In the genomic region with DNA sequence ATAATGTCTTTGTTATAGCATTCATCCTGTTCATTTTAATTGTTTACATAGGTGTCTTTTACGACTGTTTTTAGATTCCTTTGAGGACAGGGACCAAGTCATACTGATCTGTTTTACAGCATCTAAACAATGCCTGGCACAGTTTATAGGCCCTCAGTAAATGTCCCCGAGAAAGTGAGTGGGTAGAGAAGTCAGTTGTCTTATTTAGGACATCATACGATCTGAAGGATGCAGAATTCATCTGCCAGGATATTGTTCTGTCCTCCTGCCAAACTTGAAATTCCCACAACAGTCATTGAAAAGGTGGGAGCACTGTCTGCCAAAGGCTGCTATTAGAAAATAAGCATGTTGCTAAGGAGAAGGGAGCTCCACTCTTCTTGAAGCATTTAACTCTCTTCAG, we compare ENCODE assay signal across 15 cellular contexts.
"Had no signal": no experiment of that assay in that cellular context is flagged by ENCODE, and none has a peak within 500 bp of the region (broad histone marks: within the 10 kb centered on the region; RNA-seq: fewer than 3 reads in every experiment).

No MANE protein-coding gene starts in this region.

- H3K4me1 Mint-ChIP-seq: activated B cell treated with CpG ODN at 0.5 μM for 24 hours; activated CD4-positive, alpha-beta T cell treated with anti-CD3 and anti-CD28 coated beads, Interleukin-2, amount 10 ng/mL, durations not matched to agents 24 days and 14 days; activated naive CD4-positive, alpha-beta T cell treated with anti-CD3 and anti-CD28 coated beads, Interleukin-2, amount 50 U/mL, for 24 hours; central memory CD8-positive, alpha-beta T cell; immature natural killer cell had no signal

- DNase-seq: activated B cell treated with CpG ODN at 0.5 μM for 24 hours; activated CD4-positive, alpha-beta T cell treated with anti-CD3 and anti-CD28 coated beads, Interleukin-2, amount 10 ng/mL, durations not matched to agents 24 days and 14 days; amniotic stem cell; body of pancreas; dermis blood vessel endothelial cell; glutamatergic neuron; immature natural killer cell; left colon; stomach; T-helper 17 cell had no signal

- H3K36me3 Mint-ChIP-seq: natural killer cell treated with Interleukin-12 subunit alpha and Interleukin-12 subunit beta and Interleukin-15 and Interleukin-18, amount 100 ng/mL, for 72 hours had no signal

- ATAC-seq: activated T-helper 17 cell treated with anti-CD3 and anti-CD28 coated beads, Interleukin-2, amount 50 U/mL, for 72 hours; body of pancreas; left colon; natural killer cell treated with Interleukin-12 subunit alpha and Interleukin-12 subunit beta and Interleukin-15 and Interleukin-18, amount 100 ng/mL, for 72 hours; T-helper 17 cell had no signal

- H3K9me3 Mint-ChIP-seq: activated B cell treated with CpG ODN at 0.5 μM for 24 hours; activated CD4-positive, alpha-beta T cell treated with anti-CD3 and anti-CD28 coated beads, Interleukin-2, amount 10 ng/mL, durations not matched to agents 24 days and 14 days; activated naive CD4-positive, alpha-beta T cell treated with anti-CD3 and anti-CD28 coated beads, Interleukin-2, amount 50 U/mL, for 24 hours; activated T-helper 17 cell treated with anti-CD3 and anti-CD28 coated beads, Interleukin-2, amount 50 U/mL, for 72 hours; central memory CD8-positive, alpha-beta T cell; immature natural killer cell; memory B cell; natural killer cell treated with Interleukin-12 subunit alpha and Interleukin-12 subunit beta and Interleukin-15 and Interleukin-18, amount 100 ng/mL, for 72 hours had no signal

- H3K4me3 Mint-ChIP-seq: activated B cell treated with CpG ODN at 0.5 μM for 24 hours; activated CD4-positive, alpha-beta T cell treated with anti-CD3 and anti-CD28 coated beads, Interleukin-2, amount 10 ng/mL, durations not matched to agents 24 days and 14 days; activated naive CD4-positive, alpha-beta T cell treated with anti-CD3 and anti-CD28 coated beads, Interleukin-2, amount 50 U/mL, for 24 hours; activated T-helper 17 cell treated with anti-CD3 and anti-CD28 coated beads, Interleukin-2, amount 50 U/mL, for 72 hours; central memory CD8-positive, alpha-beta T cell; immature natural killer cell; memory B cell; natural killer cell treated with Interleukin-12 subunit alpha and Interleukin-12 subunit beta and Interleukin-15 and Interleukin-18, amount 100 ng/mL, for 72 hours; T-helper 17 cell had no signal

- H3K27ac Mint-ChIP-seq: activated B cell treated with CpG ODN at 0.5 μM for 24 hours; activated CD4-positive, alpha-beta T cell treated with anti-CD3 and anti-CD28 coated beads, Interleukin-2, amount 10 ng/mL, durations not matched to agents 24 days and 14 days; activated naive CD4-positive, alpha-beta T cell treated with anti-CD3 and anti-CD28 coated beads, Interleukin-2, amount 50 U/mL, for 24 hours; activated T-helper 17 cell treated with anti-CD3 and anti-CD28 coated beads, Interleukin-2, amount 50 U/mL, for 72 hours; immature natural killer cell; memory B cell; natural killer cell treated with Interleukin-12 subunit alpha and Interleukin-12 subunit beta and Interleukin-15 and Interleukin-18, amount 100 ng/mL, for 72 hours; T-helper 17 cell had no signal

- H3K27me3 Mint-ChIP-seq: activated B cell treated with CpG ODN at 0.5 μM for 24 hours; activated CD4-positive, alpha-beta T cell treated with anti-CD3 and anti-CD28 coated beads, Interleukin-2, amount 10 ng/mL, durations not matched to agents 24 days and 14 days; activated naive CD4-positive, alpha-beta T cell treated with anti-CD3 and anti-CD28 coated beads, Interleukin-2, amount 50 U/mL, for 24 hours; activated T-helper 17 cell treated with anti-CD3 and anti-CD28 coated beads, Interleukin-2, amount 50 U/mL, for 72 hours; central memory CD8-positive, alpha-beta T cell; memory B cell; natural killer cell treated with Interleukin-12 subunit alpha and Interleukin-12 subunit beta and Interleukin-15 and Interleukin-18, amount 100 ng/mL, for 72 hours; T-helper 17 cell had no signal
